In genomic region chr9:18447131-18447530, GRCh38 we compare ENCODE assay signal across 17 cellular contexts. TPM values are rescaled to one million over a fixed set of nuclear protein-coding genes. Genes with fewer than 3 reads are reported as not detected.
DNase-seq lines count a peak whose midpoint lies in the region; ATAC-seq and TF ChIP-seq lines count a peak whose summit lies in the region.
"Had no signal": no experiment of that assay in that cellular context is flagged by ENCODE, and none has a peak within 500 bp of the region (broad histone marks: within the 10 kb centered on the region; RNA-seq: fewer than 3 reads in every experiment).

No MANE protein-coding gene starts in this region.

- H3K27me3 Mint-ChIP-seq in activated naive CD4-positive, alpha-beta T cell treated with anti-CD3 and anti-CD28 coated beads for 36 hours (ENCODE audit: low read depth): peaks cover 4% of the 10 kb centered on the region
- H3K27me3 Mint-ChIP-seq: type B pancreatic cell had no signal

- DNase-seq in HCEC 1CT (peak; percentile 22), body of pancreas (peak in 2 of 4 donors; percentile 11 to 15), right cardiac atrium (peak in 2 of 3 donors; percentile 18 to 20), mesendoderm (no peak), HAP-1 (ENCODE audit: low spot score in 2 of 2) (no peak)
- DNase-seq in activated naive CD4-positive, alpha-beta T cell treated with anti-CD3 and anti-CD28 coated beads for 36 hours: no peak
- DNase-seq: activated CD4-positive, alpha-beta T cell treated with anti-CD3 and anti-CD28 coated beads, Interleukin-2, amount 50 U/mL, for 48 hours; CD8-positive, alpha-beta T cell; EL; glutamatergic neuron; NCI-H2171; SIG-M5; stimulated activated CD8-positive, alpha-beta memory T cell treated with anti-CD3 and anti-CD28 coated beads, Interleukin-4, amount 100 ng/mL, for 48 hours had no signal

- no peak overlapping the region for H3K23ac ChIP-seq in mesendoderm (ENCODE audit: low read length)

- H3K27ac Mint-ChIP-seq in activated naive CD4-positive, alpha-beta T cell treated with anti-CD3 and anti-CD28 coated beads for 36 hours: no peak overlapping the region
- H3K27ac Mint-ChIP-seq: activated T-helper 2 cell treated with anti-CD3 and anti-CD28 coated beads, Interferon-gamma antibody, Interleukin-2, Interleukin-4, amounts not matched to agents 10 μg/mL and 5 μg/mL and 100 μg/mL, durations not matched to agents 14 hours and 24 hours and 36 hours; CD8-positive, alpha-beta T cell; type B pancreatic cell had no signal

- no peak overlapping the region for H2BK120ac ChIP-seq in mesendoderm (ENCODE audit: low read depth, low read length)

- no peak overlapping the region for H3K4me3 ChIP-seq in body of pancreas
- H3K4me3 ChIP-seq in right cardiac atrium (ENCODE audit: low read length): no peak overlapping the region
- no peak overlapping the region for H3K4me3 ChIP-seq in skeletal muscle satellite cell (ENCODE audit: low read length)
- no peak overlapping the region for H3K4me3 ChIP-seq in mesendoderm (ENCODE audit: low read length)
- no peak overlapping the region for H3K4me3 ChIP-seq in HAP-1

- H4K5ac ChIP-seq in mesendoderm (ENCODE audit: low read length): no peak overlapping the region

- no peaks in the 10 kb centered on the region for H3K27me3 ChIP-seq in body of pancreas
- no peaks in the 10 kb centered on the region for H3K27me3 ChIP-seq in right cardiac atrium (ENCODE audit: control insufficient read depth, insufficient read depth)
- H3K27me3 ChIP-seq in skeletal muscle satellite cell (ENCODE audit: control insufficient read depth, insufficient read depth, low read length): no peaks in the 10 kb centered on the region
- no peaks in the 10 kb centered on the region for H3K27me3 ChIP-seq in mesendoderm (ENCODE audit: insufficient read depth, low read length, poor library complexity)
- no peaks in the 10 kb centered on the region for H3K27me3 ChIP-seq in HAP-1 (ENCODE audit: low read depth)

- H4K8ac ChIP-seq in mesendoderm (ENCODE audit: low read depth, low read length): no peak overlapping the region

- no peak overlapping the region for H3K9ac ChIP-seq in skeletal muscle satellite cell (ENCODE audit: low read depth, low read length)
- H3K9ac ChIP-seq in mesendoderm (ENCODE audit: low read length): no peak overlapping the region

- H3K4me1 ChIP-seq in body of pancreas: peaks cover 9% of the 10 kb centered on the region
- peaks cover 1% of the 10 kb centered on the region for H3K4me1 ChIP-seq in right cardiac atrium (ENCODE audit: control insufficient read depth, insufficient read depth, low read length)
- peaks cover 15% of the 10 kb centered on the region for H3K4me1 ChIP-seq in skeletal muscle satellite cell (ENCODE audit: control insufficient read depth, insufficient read depth, low read length)
- H3K4me1 ChIP-seq in mesendoderm (ENCODE audit: control insufficient read depth, low read depth, low read length): no peaks in the 10 kb centered on the region
- H3K4me1 ChIP-seq in HAP-1: no peaks in the 10 kb centered on the region

- H3K79me2 ChIP-seq in mesendoderm (ENCODE audit: control insufficient read depth, insufficient read depth, low read length): no peaks in the 10 kb centered on the region

- intact Hi-C loops in body of pancreas (cut with DNase I) (no loop called here), right cardiac atrium (cut with DNase I) (loop anchor here in 3 of 4 donors (10.0 kb wide), 2 partner anchors 192 to 578 kb away; no protein-coding TSS in a partner anchor)
- intact Hi-C loops in activated naive CD4-positive, alpha-beta T cell treated with anti-CD3 and anti-CD28 coated beads for 36 hours (cut with micrococcal nuclease): no loop called here

- no peaks in the 10 kb centered on the region for H3K36me3 ChIP-seq in body of pancreas (replicated peaks in 1 of 2; ENCODE audit: insufficient read depth in 1 of 2, low read depth in 2 of 2)
- H3K36me3 ChIP-seq in skeletal muscle satellite cell (ENCODE audit: insufficient read depth, low read length): no peaks in the 10 kb centered on the region
- H3K36me3 ChIP-seq in mesendoderm (ENCODE audit: control insufficient read depth, insufficient read depth, low read length): no peaks in the 10 kb centered on the region
- no peaks in the 10 kb centered on the region for H3K36me3 ChIP-seq in HAP-1 (replicated peaks)

- no peak for TF ChIP-seq POLR2A in body of pancreas (IDR thresholded peaks at IDR 0.05)

- H3K56ac ChIP-seq in mesendoderm (ENCODE audit: low read length): no peak overlapping the region

- no peaks in the 10 kb centered on the region for H3K79me1 ChIP-seq in mesendoderm (ENCODE audit: low read length)

- no peak overlapping the region for H3K4me3 Mint-ChIP-seq in activated naive CD4-positive, alpha-beta T cell treated with anti-CD3 and anti-CD28 coated beads for 36 hours
- H3K4me3 Mint-ChIP-seq: CD8-positive, alpha-beta T cell; type B pancreatic cell had no signal

- WGBS in body of pancreas, 2 donors: 13 to 18% methylated on average over 4 of the region's 4 CpGs
- 48% methylated on average over 4 of the region's 4 CpGs for WGBS in right cardiac atrium
- no CpG with 5 or more reads among the region's 4 CpGs for WGBS in mesendoderm (ENCODE audit: extremely low coverage, insufficient coverage, low lambda C conversion rate)

- in situ Hi-C loops in HAP-1 (cut with MboI; ENCODE audit: low sequenced_read_pairs): loop anchor here (25.0 kb wide), 2 partner anchors 185 to 590 kb away; partner anchors contain the start of genes RRAGA and SAXO1

- H3K4me2 ChIP-seq in skeletal muscle satellite cell (ENCODE audit: low read length): peak overlapping the region; percentile 14
- no peak overlapping the region for H3K4me2 ChIP-seq in mesendoderm (ENCODE audit: low read length)

- H3K4me1 Mint-ChIP-seq in activated naive CD4-positive, alpha-beta T cell treated with anti-CD3 and anti-CD28 coated beads for 36 hours (ENCODE audit: low read depth): no peaks in the 10 kb centered on the region

- no peaks in the 10 kb centered on the region for H3K9me3 ChIP-seq in body of pancreas
- no peaks in the 10 kb centered on the region for H3K9me3 ChIP-seq in right cardiac atrium (ENCODE audit: control insufficient read depth, low read length)
- H3K9me3 ChIP-seq in skeletal muscle satellite cell (replicated peaks; ENCODE audit: low read length): no peaks in the 10 kb centered on the region
- no peaks in the 10 kb centered on the region for H3K9me3 ChIP-seq in HAP-1

- ATAC-seq in body of pancreas: peak; percentile 42
- peak; percentile 50 to 71 for ATAC-seq in right cardiac atrium
- no peak for ATAC-seq in HG03196 (IDR thresholded peaks at IDR 0.05; ENCODE audit: unreplicated experiment)
- ATAC-seq: CD8-positive, alpha-beta T cell had no signal

- H3K27ac ChIP-seq in body of pancreas: no peak overlapping the region
- peak overlapping the region; percentile 37 for H3K27ac ChIP-seq in right cardiac atrium (ENCODE audit: low read length)
- H3K27ac ChIP-seq in mesendoderm (ENCODE audit: low read depth, low read length): no peak overlapping the region

- H3K9me3 Mint-ChIP-seq in activated naive CD4-positive, alpha-beta T cell treated with anti-CD3 and anti-CD28 coated beads for 36 hours: no peaks in the 10 kb centered on the region
- H3K9me3 Mint-ChIP-seq: activated T-helper 2 cell treated with anti-CD3 and anti-CD28 coated beads, Interferon-gamma antibody, Interleukin-2, Interleukin-4, amounts not matched to agents 10 μg/mL and 5 μg/mL and 100 μg/mL, durations not matched to agents 14 hours and 24 hours and 36 hours; CD8-positive, alpha-beta T cell; type B pancreatic cell had no signal

- H2AK5ac ChIP-seq in mesendoderm (ENCODE audit: low read length): no peak overlapping the region

- no peak for TF ChIP-seq CTCF in body of pancreas (IDR thresholded peaks at IDR 0.05)

- H2BK5ac ChIP-seq in mesendoderm (ENCODE audit: low read length): no peak overlapping the region

- no peak overlapping the region for H3K18ac ChIP-seq in mesendoderm (ENCODE audit: low read length)

- H3K36me3 Mint-ChIP-seq in activated naive CD4-positive, alpha-beta T cell treated with anti-CD3 and anti-CD28 coated beads for 36 hours (ENCODE audit: low read depth): no peaks in the 10 kb centered on the region
- H3K36me3 Mint-ChIP-seq: CD8-positive, alpha-beta T cell; type B pancreatic cell had no signal

- CTCF ChIA-PET in activated naive CD4-positive, alpha-beta T cell treated with anti-CD3 and anti-CD28 coated beads for 36 hours (lab: Charles Lee): interaction anchor here (0.6 kb wide), 1 partner anchor 77 kb away, joined by 3 read pairs; no protein-coding TSS in a partner anchor

- H2BK15ac ChIP-seq in mesendoderm (replicated peaks; ENCODE audit: low read depth): no peak overlapping the region

- no peak overlapping the region for H3K4ac ChIP-seq in mesendoderm (ENCODE audit: low read depth, low read length)

RNA-seq across cellular contexts. Expression of gene ADAMTSL1, which starts 26.8 kb away (rescaled TPM):
- under 1 TPM; 0.52 to 0.99 TPM for total RNA-seq in body of pancreas
- 1 to 10 TPM; 2.2 to 5.0 (median 4.0) TPM for total RNA-seq in right cardiac atrium
- 1.2 TPM for polyA plus RNA-seq in right cardiac atrium
- total RNA-seq in skeletal muscle satellite cell (2012; rRNA removed): 128 and 130 TPM in 2 replicates
- 0.56 TPM for polyA plus RNA-seq in mesendoderm (2013, experiment 1 of 2)
- 0.56 TPM for polyA plus RNA-seq in mesendoderm (2013, experiment 2 of 2)
- not detected for total RNA-seq in activated naive CD4-positive, alpha-beta T cell treated with anti-CD3 and anti-CD28 coated beads for 36 hours
- total RNA-seq: activated T-helper 2 cell treated with anti-CD3 and anti-CD28 coated beads, Interferon-gamma antibody, Interleukin-2, Interleukin-4, amounts not matched to agents 10 μg/mL and 5 μg/mL and 100 μg/mL, durations not matched to agents 14 hours and 24 hours and 36 hours; CD8-positive, alpha-beta T cell had no signal

Comparison
In these comparisons a context has a peak if more than half of its experiments do, and no peak if none do; other contexts are left out.
1. DNase-seq: peak in HCEC 1CT (single experiment) and right cardiac atrium (2 of 3); none in mesendoderm (single experiment), HAP-1 (0 of 2) and activated naive CD4-positive, alpha-beta T cell treated with anti-CD3 and anti-CD28 coated beads for 36 hours (single experiment).
2. intact Hi-C loops: an anchor here in right cardiac atrium (10.0 kb wide); none called in body of pancreas and activated naive CD4-positive, alpha-beta T cell treated with anti-CD3 and anti-CD28 coated beads for 36 hours.